In genomic region chr20:32189123-32189410, GRCh38 we compare ENCODE assay signal across 8 cellular contexts. TPM values are rescaled to one million over a fixed set of nuclear protein-coding genes. Genes with fewer than 3 reads are reported as not detected.
DNase-seq lines count a peak whose midpoint lies in the region; ATAC-seq and TF ChIP-seq lines count a peak whose summit lies in the region.

No MANE protein-coding gene starts in this region.

- H3K27ac ChIP-seq in CD8-positive, alpha-beta T cell (ENCODE audit: low read depth, low read length): no peak overlapping the region

- no peak for TF ChIP-seq CTCF in CD8-positive, alpha-beta T cell (IDR thresholded peaks at IDR 0.05)
- TF ChIP-seq CTCF in progenitor cell of endocrine pancreas (IDR thresholded peaks at IDR 0.05; ENCODE audit: unreplicated experiment): no peak

- POLR2A ChIA-PET in CD8-positive, alpha-beta T cell (lab: Charles Lee): interaction anchor here (1.4 kb wide), 1 partner anchor 16 kb away, joined by 4 read pairs; no protein-coding TSS in a partner anchor
- POLR2A ChIA-PET in T-cell (lab: Charles Lee): no interaction called here

- in situ Hi-C loops in ACHN (cut with HindIII; ENCODE audit: low pct_ligation_motif_present, low pct_unique_long_range_greater_than_20kb, low sequenced_read_pairs): no loop called here

- H3K4me1 ChIP-seq in CD8-positive, alpha-beta T cell (ENCODE audit: insufficient read depth, low read length): peaks cover 17% of the 10 kb centered on the region

- H3K4me1 Mint-ChIP-seq in CD8-positive, alpha-beta T cell (ENCODE audit: low read depth): peaks cover 25% of the 10 kb centered on the region
- H3K4me1 Mint-ChIP-seq in T-cell (peaks cover 30 to 35% (median 31%) of the 10 kb centered on the region in 3 donors), progenitor cell of endocrine pancreas (ENCODE audit: low read depth) (peaks cover 21% of the 10 kb centered on the region)

- no peaks in the 10 kb centered on the region for H3K9me3 ChIP-seq in CD8-positive, alpha-beta T cell (ENCODE audit: low read length)

- peaks cover 4% of the 10 kb centered on the region for H3K36me3 Mint-ChIP-seq in CD8-positive, alpha-beta T cell
- no peaks in the 10 kb centered on the region for H3K36me3 Mint-ChIP-seq in T-cell
- peaks cover 5% of the 10 kb centered on the region for H3K36me3 Mint-ChIP-seq in progenitor cell of endocrine pancreas (ENCODE audit: insufficient read depth)

- H3K4me3 Mint-ChIP-seq in CD8-positive, alpha-beta T cell: peak overlapping the region; percentile 87
- H3K4me3 Mint-ChIP-seq in T-cell (peak overlapping the region; percentile 79 to 85 (median 79)), progenitor cell of endocrine pancreas (ENCODE audit: low read depth) (peak overlapping the region; percentile 81)

- H3K27ac Mint-ChIP-seq in CD8-positive, alpha-beta T cell: peak overlapping the region; percentile 85
- H3K27ac Mint-ChIP-seq in T-cell (peak overlapping the region; percentile 82 to 91), progenitor cell of endocrine pancreas (peak overlapping the region; percentile 94)

- no peak for DNase-seq in CD8-positive, alpha-beta T cell
- no peak for DNase-seq in T-cell
- DNase-seq in progenitor cell of endocrine pancreas (ENCODE audit: low spot score, unreplicated experiment): no peak
- DNase-seq in NOMO-1 (lab: John Stamatoyannopoulos, UW; ENCODE audit: unreplicated experiment in 2 of 2): no peak
- DNase-seq in ACHN: no peak
- no peak for DNase-seq in medulla oblongata (ENCODE audit: extremely low spot score)

- no peak for ATAC-seq in CD8-positive, alpha-beta T cell
- ATAC-seq in T-cell (replicated peaks in 1 of 4): no peak
- ATAC-seq in esophagus mucosa: peak; percentile 7
- ATAC-seq in HG03135 (IDR thresholded peaks at IDR 0.05; ENCODE audit: unreplicated experiment): no peak

- H3K36me3 ChIP-seq in CD8-positive, alpha-beta T cell (ENCODE audit: insufficient read depth, low read length): no peaks in the 10 kb centered on the region

- intact Hi-C loops in CD8-positive, alpha-beta T cell (cut with DNase I, micrococcal nuclease): no loop called here

- no peaks in the 10 kb centered on the region for H3K27me3 ChIP-seq in CD8-positive, alpha-beta T cell (ENCODE audit: insufficient read depth, low read length)

- peak overlapping the region; percentile 60 for H3K4me3 ChIP-seq in CD8-positive, alpha-beta T cell (ENCODE audit: low read depth, low read length)

- CTCF ChIA-PET in CD8-positive, alpha-beta T cell (lab: Charles Lee): interaction anchor here (0.9 to 1.3 kb wide), 2 partner anchors 10 to 45 kb away, joined by 3 read pairs; no protein-coding TSS in a partner anchor
- CTCF ChIA-PET in T-cell (lab: Charles Lee): no interaction called here

- H3K27me3 Mint-ChIP-seq in CD8-positive, alpha-beta T cell (ENCODE audit: low read depth): no peaks in the 10 kb centered on the region
- H3K27me3 Mint-ChIP-seq in T-cell (no peaks in the 10 kb centered on the region), progenitor cell of endocrine pancreas (no peaks in the 10 kb centered on the region)

- H3K9me3 Mint-ChIP-seq in CD8-positive, alpha-beta T cell: no peaks in the 10 kb centered on the region
- H3K9me3 Mint-ChIP-seq in T-cell (no peaks in the 10 kb centered on the region), progenitor cell of endocrine pancreas (ENCODE audit: low read depth) (no peaks in the 10 kb centered on the region)

RNA-seq across cellular contexts. Expression of gene PLAGL2, which starts 18.5 kb away (rescaled TPM):
- total RNA-seq in CD8-positive, alpha-beta T cell: 10 to 100 TPM; 15.8 to 16.9 TPM
- total RNA-seq in T-cell: 10 to 100 TPM; 12.6 to 18.2 (median 16.3) TPM
- 11.0 TPM for total RNA-seq in esophagus mucosa
- total RNA-seq in progenitor cell of endocrine pancreas: 57.1 and 59.3 TPM in 2 replicates

RNA-seq across cellular contexts. Expression of gene POFUT1, which starts 18.6 kb away (rescaled TPM):
- 1 to 10 TPM; 5.1 to 6.3 TPM for total RNA-seq in CD8-positive, alpha-beta T cell
- total RNA-seq in T-cell: 10 to 100 TPM; 13.2 to 20.6 (median 17.7) TPM
- total RNA-seq in esophagus mucosa: 18.3 TPM
- 48.7 and 49.8 TPM in 2 replicates for total RNA-seq in progenitor cell of endocrine pancreas
